In genomic region chr10:43231523-43232078, GRCh38 we compare ENCODE assay signal across 1 cellular context.
TF ChIP-seq lines count a peak whose summit lies in the region.

No MANE protein-coding gene starts in this region.

TF ChIP-seq in IMR-90, 13 proteins besides CTCF, POLR2A, EP300 and RAD21:
- no peak for TF ChIP-seq BHLHE40 (IDR thresholded peaks at IDR 0.05; ENCODE audit: low read depth, low read length)
- no peak for TF ChIP-seq CHD1 (IDR thresholded peaks at IDR 0.05; ENCODE audit: low read depth, low read length)
TF ChIP-seq in IMR-90: peak in this region for 0.
